Comparison of ENCODE assay signal across 13 cellular contexts in genomic region chr1:24715658-24716057, GRCh38.
"Had no signal": no experiment of that assay in that cellular context is flagged by ENCODE, and none has a peak within 500 bp of the region (broad histone marks: within the 10 kb centered on the region; RNA-seq: fewer than 3 reads in every experiment).

No MANE protein-coding gene starts in this region.

- H3K27ac Mint-ChIP-seq: activated CD8-positive, alpha-beta T cell treated with anti-CD3 and anti-CD28 coated beads for 36 hours had no signal

- H3K9me3 ChIP-seq: heart left ventricle, left ventricle myocardium inferior, stomach, tibial artery, vagina had no signal

- H3K9me3 Mint-ChIP-seq: activated CD8-positive, alpha-beta T cell treated with anti-CD3 and anti-CD28 coated beads for 36 hours had no signal

- H3K4me3 ChIP-seq: heart left ventricle, left ventricle myocardium inferior, stomach, tibial artery, vagina had no signal

- H3K36me3 ChIP-seq: heart left ventricle, left ventricle myocardium inferior, stomach, tibial artery, vagina had no signal

- H3K27ac ChIP-seq: heart left ventricle, stomach, vagina, VCaP had no signal

- H3K4me3 Mint-ChIP-seq: activated CD8-positive, alpha-beta T cell treated with anti-CD3 and anti-CD28 coated beads for 36 hours had no signal

- ATAC-seq: heart left ventricle had no signal

- H3K27me3 ChIP-seq: heart left ventricle, stomach, tibial artery, vagina had no signal

- H3K27me3 Mint-ChIP-seq: activated CD8-positive, alpha-beta T cell treated with anti-CD3 and anti-CD28 coated beads for 36 hours had no signal

- DNase-seq: activated CD8-positive, alpha-beta memory T cell treated with anti-CD3 and anti-CD28 coated beads, Interleukin-2, amount 50 U/mL, for 4 hours; activated naive CD4-positive, alpha-beta T cell treated with anti-CD3 and anti-CD28 coated beads, Interleukin-2, amount 50 U/mL, for 16 hours; amniotic stem cell; effector CD4-positive, alpha-beta T cell; heart left ventricle; left ventricle myocardium inferior; stimulated activated CD4-positive, alpha-beta T cell treated with anti-CD3 and anti-CD28 coated beads, Interleukin-4, amount 100 ng/mL, for 1 hour; stomach; T-helper 1 cell; tibial artery had no signal
